Comparison of ENCODE assay signal across 28 cellular contexts in the genomic region with DNA sequence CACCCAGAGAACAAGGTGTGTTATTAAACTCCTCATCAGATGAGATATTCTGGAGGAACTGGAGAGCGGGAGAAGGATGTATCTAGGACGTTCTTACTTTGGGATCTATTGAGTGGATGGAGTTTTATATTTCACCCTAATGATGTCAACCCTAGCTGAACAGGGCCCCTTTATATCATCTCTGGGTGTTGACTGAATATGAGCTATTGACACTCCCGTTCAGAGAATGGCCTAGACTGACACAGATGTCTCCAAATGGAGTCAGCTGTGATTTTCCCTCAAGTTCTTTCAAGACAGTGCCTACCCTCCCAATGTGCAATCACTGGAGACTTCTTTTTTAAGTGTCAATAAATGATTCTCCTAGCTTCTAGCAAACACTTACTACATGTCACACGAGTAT.
DNase-seq lines count a peak whose midpoint lies in the region; ATAC-seq and TF ChIP-seq lines count a peak whose summit lies in the region.
"Had no signal": no experiment of that assay in that cellular context is flagged by ENCODE, and none has a peak within 500 bp of the region (broad histone marks: within the 10 kb centered on the region; RNA-seq: fewer than 3 reads in every experiment).

No MANE protein-coding gene starts in this region.

- intact Hi-C loops in heart left ventricle (cut with DNase I), result loop anchor here in 8 of 10 donors (2.0 to 10.0 kb wide), 8 partner anchors 63 to 353 kb away; partner anchors contain the start of gene FRMD4B (in 1 of the 8)
- intact Hi-C loops in Right ventricle myocardium superior (cut with DNase I), result loop anchor here (5.0 kb wide), 1 partner anchor 85 kb away; no protein-coding TSS in a partner anchor
- intact Hi-C loops in dorsolateral prefrontal cortex (cut with DNase I), result loop anchor here (5.0 to 10.0 kb wide), 4 partner anchors 65 to 353 kb away; partner anchors contain the start of gene FRMD4B (in 1 of the 2)

- H3K27me3 Mint-ChIP-seq in endothelial cell (ENCODE audit: unreplicated experiment), result no peaks in the 10 kb centered on the region
- H3K27me3 Mint-ChIP-seq: naive thymus-derived CD8-positive, alpha-beta T cell; T-helper 17 cell had no signal

- TF ChIP-seq CTCF in heart left ventricle (IDR thresholded peaks at IDR 0.05) (no peak), dorsolateral prefrontal cortex (IDR thresholded peaks at IDR 0.05 in 54 of 56, conservative IDR thresholded peaks at IDR 0.05 in 2 of 56; ENCODE audit: low read depth in 1 of 56, partially characterized antibody in 56 of 56) (no peak), upper lobe of left lung (IDR thresholded peaks at IDR 0.05) (no peak), endothelial cell (IDR thresholded peaks at IDR 0.05; ENCODE audit: unreplicated experiment) (no peak)

- H3K4me1 Mint-ChIP-seq in endothelial cell (ENCODE audit: unreplicated experiment), result peaks cover 32% of the 10 kb centered on the region

- ATAC-seq in heart left ventricle (peak; percentile 10 to 41 (median 20)), Right ventricle myocardium superior (ENCODE audit: poor library complexity) (no peak), upper lobe of left lung (ENCODE audit: low FRiP score in 2 of 2) (no peak), GM19324 (IDR thresholded peaks at IDR 0.05; ENCODE audit: low FRiP score, unreplicated experiment) (no peak)
- ATAC-seq: body of pancreas; CD8-positive, alpha-beta T cell; gastroesophageal sphincter; HepG2; naive thymus-derived CD8-positive, alpha-beta T cell; stimulated activated effector memory CD8-positive, alpha-beta T cell treated with anti-CD3 and anti-CD28 coated beads, Interleukin-12 subunit alpha, Interleukin-12 subunit beta, amount 100 ng/mL, for 72 hours; T-helper 17 cell had no signal

- H3K27me3 ChIP-seq in heart left ventricle (no peaks in the 10 kb centered on the region), dorsolateral prefrontal cortex (no peaks in the 10 kb centered on the region), upper lobe of left lung (no peaks in the 10 kb centered on the region)
- H3K27me3 ChIP-seq: adrenal gland, body of pancreas, gastroesophageal sphincter, uterus had no signal

- H3K36me3 Mint-ChIP-seq in endothelial cell (ENCODE audit: low read depth, unreplicated experiment), result peaks cover 4% of the 10 kb centered on the region
- H3K36me3 Mint-ChIP-seq: CD8-positive, alpha-beta T cell; naive thymus-derived CD8-positive, alpha-beta T cell had no signal

- no peak for TF ChIP-seq EP300 in upper lobe of left lung (IDR thresholded peaks at IDR 0.05)

- H3K36me3 ChIP-seq in heart left ventricle (no peaks in the 10 kb centered on the region), upper lobe of left lung (no peaks in the 10 kb centered on the region)
- H3K36me3 ChIP-seq: adrenal gland, gastroesophageal sphincter, HAP-1, prostate gland, uterus had no signal

- H3K4me3 Mint-ChIP-seq in endothelial cell (ENCODE audit: unreplicated experiment), result no peak overlapping the region
- H3K4me3 Mint-ChIP-seq: CD8-positive, alpha-beta T cell; naive thymus-derived CD8-positive, alpha-beta T cell; stimulated activated effector memory CD8-positive, alpha-beta T cell treated with anti-CD3 and anti-CD28 coated beads, Interleukin-12 subunit alpha, Interleukin-12 subunit beta, amount 100 ng/mL, for 72 hours; T-helper 17 cell had no signal

- no peaks in the 10 kb centered on the region for H3K9me3 Mint-ChIP-seq in endothelial cell (ENCODE audit: unreplicated experiment)
- H3K9me3 Mint-ChIP-seq: CD8-positive, alpha-beta T cell; naive thymus-derived CD8-positive, alpha-beta T cell; stimulated activated effector memory CD8-positive, alpha-beta T cell treated with anti-CD3 and anti-CD28 coated beads, Interleukin-12 subunit alpha, Interleukin-12 subunit beta, amount 100 ng/mL, for 72 hours had no signal

- H3K27ac Mint-ChIP-seq in endothelial cell (ENCODE audit: unreplicated experiment), result no peak overlapping the region
- H3K27ac Mint-ChIP-seq: CD8-positive, alpha-beta T cell; naive thymus-derived CD8-positive, alpha-beta T cell; stimulated activated effector memory CD8-positive, alpha-beta T cell treated with anti-CD3 and anti-CD28 coated beads, Interleukin-12 subunit alpha, Interleukin-12 subunit beta, amount 100 ng/mL, for 72 hours; T-helper 17 cell had no signal

- TF ChIP-seq POLR2A in heart left ventricle (IDR thresholded peaks at IDR 0.05), result no peak
- TF ChIP-seq POLR2A in upper lobe of left lung (IDR thresholded peaks at IDR 0.05), result no peak

- H3K4me3 ChIP-seq in heart left ventricle (no peak overlapping the region), dorsolateral prefrontal cortex (peak overlapping the region in 3 of 59 donors; percentile 5 to 17 (median 13)), upper lobe of left lung (no peak overlapping the region)
- H3K4me3 ChIP-seq: adrenal gland, body of pancreas, gastroesophageal sphincter, HAP-1, PC-9, prostate gland, uterus had no signal

- H3K4me1 ChIP-seq in heart left ventricle, result peaks cover 0 to 86% (median 26%) of the 10 kb centered on the region in 12 donors
- peaks cover 40 to 53% (median 48%) of the 10 kb centered on the region in 4 donors for H3K4me1 ChIP-seq in upper lobe of left lung
- H3K4me1 ChIP-seq: body of pancreas, prostate gland, uterus had no signal

- no peaks in the 10 kb centered on the region for H3K9me3 ChIP-seq in heart left ventricle
- no peaks in the 10 kb centered on the region for H3K9me3 ChIP-seq in upper lobe of left lung
- H3K9me3 ChIP-seq: adrenal gland, body of pancreas, gastroesophageal sphincter, HAP-1, prostate gland, uterus had no signal

- DNase-seq in heart left ventricle (no peak), Right ventricle myocardium superior (no peak), dorsolateral prefrontal cortex (no peak), medulla oblongata (ENCODE audit: extremely low spot score) (peak; percentile 84), upper lobe of left lung (no peak), endothelial cell (ENCODE audit: low spot score) (no peak), NCI-H69 (lab: John Stamatoyannopoulos, UW) (no peak)
- DNase-seq: activated naive CD4-positive, alpha-beta T cell treated with Interleukin-2 at 50 U/mL for 16 hours; adrenal gland; CD8-positive, alpha-beta T cell; effector CD4-positive, alpha-beta T cell; Karpas-422; naive thymus-derived CD8-positive, alpha-beta T cell; NCI-H1417 treated with DMSO at 0.1 percent for 48 hours; NCI-H2029 treated with DMSO at 0.1 percent for 48 hours; NCI-H2227 treated with DMSO at 0.1 percent for 48 hours; NCI-H526 treated with DMSO at 0.1 percent for 48 hours; PC-9; stimulated activated CD4-positive, alpha-beta T cell treated with anti-CD3 and anti-CD28 coated beads, Interleukin-15, amount 100 ng/mL, for 24 hours; T-helper 17 cell; uterus had no signal

- 81 to 87% (median 85%) methylated on average over 4 of the region's 4 CpGs for WGBS in heart left ventricle, 4 donors
- 75 to 85% methylated on average over 4 of the region's 4 CpGs for WGBS in upper lobe of left lung, 2 donors

- peak overlapping the region; percentile 4 to 93 (median 66) for H3K27ac ChIP-seq in heart left ventricle
- peak overlapping the region; percentile 82 to 99 (median 96) for H3K27ac ChIP-seq in dorsolateral prefrontal cortex
- peak overlapping the region in 3 of 4 donors; percentile 10 to 72 (median 46) for H3K27ac ChIP-seq in upper lobe of left lung
- H3K27ac ChIP-seq: PC-9, prostate gland, uterus had no signal

Comparison
In these comparisons a context has a peak if more than half of its experiments do, and no peak if none do; other contexts are left out.
1. ATAC-seq: peak in heart left ventricle (4 of 4); none in Right ventricle myocardium superior (single experiment), upper lobe of left lung (0 of 2) and GM19324 (single experiment).
2. H3K27ac ChIP-seq: peak in every context shown above with its lines; median percentile 96 in dorsolateral prefrontal cortex; 66 in heart left ventricle; 46 in upper lobe of left lung.